Comparison of ENCODE assay signal across 1 cellular context in genomic region chr3:17745301-17745700, GRCh38.
TF ChIP-seq lines count a peak whose summit lies in the region.

No MANE protein-coding gene starts in this region.

TF ChIP-seq in GM23338, 12 proteins besides CTCF, POLR2A, EP300 and RAD21 (continued from another document):
- TF ChIP-seq, protein P1, sequence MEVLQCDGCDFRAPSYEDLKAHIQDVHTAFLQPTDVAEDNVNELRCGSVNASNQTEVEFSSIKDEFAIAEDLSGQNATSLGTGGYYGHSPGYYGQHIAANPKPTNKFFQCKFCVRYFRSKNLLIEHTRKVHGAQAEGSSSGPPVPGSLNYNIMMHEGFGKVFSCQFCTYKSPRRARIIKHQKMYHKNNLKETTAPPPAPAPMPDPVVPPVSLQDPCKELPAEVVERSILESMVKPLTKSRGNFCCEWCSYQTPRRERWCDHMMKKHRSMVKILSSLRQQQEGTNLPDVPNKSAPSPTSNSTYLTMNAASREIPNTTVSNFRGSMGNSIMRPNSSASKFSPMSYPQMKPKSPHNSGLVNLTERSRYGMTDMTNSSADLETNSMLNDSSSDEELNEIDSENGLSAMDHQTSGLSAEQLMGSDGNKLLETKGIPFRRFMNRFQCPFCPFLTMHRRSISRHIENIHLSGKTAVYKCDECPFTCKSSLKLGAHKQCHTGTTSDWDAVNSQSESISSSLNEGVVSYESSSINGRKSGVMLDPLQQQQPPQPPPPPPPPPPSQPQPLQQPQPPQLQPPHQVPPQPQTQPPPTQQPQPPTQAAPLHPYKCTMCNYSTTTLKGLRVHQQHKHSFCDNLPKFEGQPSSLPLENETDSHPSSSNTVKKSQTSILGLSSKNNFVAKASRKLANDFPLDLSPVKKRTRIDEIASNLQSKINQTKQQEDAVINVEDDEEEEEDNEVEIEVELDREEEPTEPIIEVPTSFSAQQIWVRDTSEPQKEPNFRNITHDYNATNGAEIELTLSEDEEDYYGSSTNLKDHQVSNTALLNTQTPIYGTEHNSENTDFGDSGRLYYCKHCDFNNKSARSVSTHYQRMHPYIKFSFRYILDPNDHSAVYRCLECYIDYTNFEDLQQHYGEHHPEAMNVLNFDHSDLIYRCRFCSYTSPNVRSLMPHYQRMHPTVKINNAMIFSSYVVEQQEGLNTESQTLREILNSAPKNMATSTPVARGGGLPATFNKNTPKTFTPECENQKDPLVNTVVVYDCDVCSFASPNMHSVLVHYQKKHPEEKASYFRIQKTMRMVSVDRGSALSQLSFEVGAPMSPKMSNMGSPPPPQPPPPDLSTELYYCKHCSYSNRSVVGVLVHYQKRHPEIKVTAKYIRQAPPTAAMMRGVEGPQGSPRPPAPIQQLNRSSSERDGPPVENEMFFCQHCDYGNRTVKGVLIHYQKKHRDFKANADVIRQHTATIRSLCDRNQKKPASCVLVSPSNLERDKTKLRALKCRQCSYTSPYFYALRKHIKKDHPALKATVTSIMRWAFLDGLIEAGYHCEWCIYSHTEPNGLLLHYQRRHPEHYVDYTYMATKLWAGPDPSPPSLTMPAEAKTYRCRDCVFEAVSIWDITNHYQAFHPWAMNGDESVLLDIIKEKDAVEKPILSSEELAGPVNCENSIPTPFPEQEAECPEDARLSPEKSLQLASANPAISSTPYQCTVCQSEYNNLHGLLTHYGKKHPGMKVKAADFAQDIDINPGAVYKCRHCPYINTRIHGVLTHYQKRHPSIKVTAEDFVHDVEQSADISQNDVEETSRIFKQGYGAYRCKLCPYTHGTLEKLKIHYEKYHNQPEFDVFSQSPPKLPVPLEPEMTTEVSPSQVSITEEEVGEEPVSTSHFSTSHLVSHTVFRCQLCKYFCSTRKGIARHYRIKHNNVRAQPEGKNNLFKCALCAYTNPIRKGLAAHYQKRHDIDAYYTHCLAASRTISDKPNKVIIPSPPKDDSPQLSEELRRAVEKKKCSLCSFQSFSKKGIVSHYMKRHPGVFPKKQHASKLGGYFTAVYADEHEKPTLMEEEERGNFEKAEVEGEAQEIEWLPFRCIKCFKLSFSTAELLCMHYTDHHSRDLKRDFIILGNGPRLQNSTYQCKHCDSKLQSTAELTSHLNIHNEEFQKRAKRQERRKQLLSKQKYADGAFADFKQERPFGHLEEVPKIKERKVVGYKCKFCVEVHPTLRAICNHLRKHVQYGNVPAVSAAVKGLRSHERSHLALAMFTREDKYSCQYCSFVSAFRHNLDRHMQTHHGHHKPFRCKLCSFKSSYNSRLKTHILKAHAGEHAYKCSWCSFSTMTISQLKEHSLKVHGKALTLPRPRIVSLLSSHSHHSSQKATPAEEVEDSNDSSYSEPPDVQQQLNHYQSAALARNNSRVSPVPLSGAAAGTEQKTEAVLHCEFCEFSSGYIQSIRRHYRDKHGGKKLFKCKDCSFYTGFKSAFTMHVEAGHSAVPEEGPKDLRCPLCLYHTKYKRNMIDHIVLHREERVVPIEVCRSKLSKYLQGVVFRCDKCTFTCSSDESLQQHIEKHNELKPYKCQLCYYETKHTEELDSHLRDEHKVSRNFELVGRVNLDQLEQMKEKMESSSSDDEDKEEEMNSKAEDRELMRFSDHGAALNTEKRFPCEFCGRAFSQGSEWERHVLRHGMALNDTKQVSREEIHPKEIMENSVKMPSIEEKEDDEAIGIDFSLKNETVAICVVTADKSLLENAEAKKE (CRISPR knock-in tag; IDR thresholded peaks at IDR 0.05), result no peak
- no peak for TF ChIP-seq EZH2phosphoT487 (IDR thresholded peaks at IDR 0.05; ENCODE audit: unreplicated experiment)
- TF ChIP-seq POLR2AphosphoS5 (IDR thresholded peaks at IDR 0.05; ENCODE audit: low read depth), result no peak
- TF ChIP-seq ZNF114 (CRISPR knock-in tag; IDR thresholded peaks at IDR 0.05), result no peak
- no peak for TF ChIP-seq CREB1 (CRISPR knock-in tag; IDR thresholded peaks at IDR 0.05; ENCODE audit: low read depth)
- TF ChIP-seq ZNF331 (CRISPR knock-in tag; IDR thresholded peaks at IDR 0.05; ENCODE audit: low read depth), result no peak
- TF ChIP-seq, protein P2, sequence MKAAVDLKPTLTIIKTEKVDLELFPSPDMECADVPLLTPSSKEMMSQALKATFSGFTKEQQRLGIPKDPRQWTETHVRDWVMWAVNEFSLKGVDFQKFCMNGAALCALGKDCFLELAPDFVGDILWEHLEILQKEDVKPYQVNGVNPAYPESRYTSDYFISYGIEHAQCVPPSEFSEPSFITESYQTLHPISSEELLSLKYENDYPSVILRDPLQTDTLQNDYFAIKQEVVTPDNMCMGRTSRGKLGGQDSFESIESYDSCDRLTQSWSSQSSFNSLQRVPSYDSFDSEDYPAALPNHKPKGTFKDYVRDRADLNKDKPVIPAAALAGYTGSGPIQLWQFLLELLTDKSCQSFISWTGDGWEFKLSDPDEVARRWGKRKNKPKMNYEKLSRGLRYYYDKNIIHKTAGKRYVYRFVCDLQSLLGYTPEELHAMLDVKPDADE (IDR thresholded peaks at IDR 0.05), result no peak
